Comparison of ENCODE assay signal across 25 cellular contexts in genomic region chr16:82709987-82710386, GRCh38.
"Had no signal": no experiment of that assay in that cellular context is flagged by ENCODE, and none has a peak within 500 bp of the region (broad histone marks: within the 10 kb centered on the region; RNA-seq: fewer than 3 reads in every experiment).

No MANE protein-coding gene starts in this region.

- H3K27me3 ChIP-seq: adrenal gland, body of pancreas, colonic mucosa, gastrocnemius medialis, heart left ventricle had no signal

- H3K27ac ChIP-seq: adrenal gland, body of pancreas, colonic mucosa, gastrocnemius medialis, heart left ventricle had no signal

- H3K4me3 ChIP-seq: adrenal gland, body of pancreas, colonic mucosa, gastrocnemius medialis, heart left ventricle had no signal

- H3K9me3 ChIP-seq: adrenal gland, body of pancreas, colonic mucosa, gastrocnemius medialis, heart left ventricle had no signal

- H3K4me1 ChIP-seq: adrenal gland, body of pancreas, colonic mucosa had no signal

- ATAC-seq: activated CD8-positive, alpha-beta T cell treated with anti-CD3 and anti-CD28 coated beads for 36 hours; activated naive CD8-positive, alpha-beta T cell treated with anti-CD3 and anti-CD28 coated beads, Interleukin-2, amount 50 U/mL, for 24 hours; body of pancreas; esophagus mucosa; gastrocnemius medialis; heart left ventricle; T-helper 17 cell had no signal

- DNase-seq: activated CD4-positive, alpha-beta T cell treated with anti-CD3 and anti-CD28 coated beads for 48 hours; activated CD4-positive, alpha-beta T cell treated with anti-CD3 and anti-CD28 coated beads, Interleukin-2, amount 50 U/mL, for 1 hour; activated CD4-positive, alpha-beta T cell treated with anti-CD3 and anti-CD28 coated beads, Interleukin-2, amount 50 U/mL, for 48 hours; activated CD8-positive, alpha-beta memory T cell treated with anti-CD3 and anti-CD28 coated beads for 24 hours; activated CD8-positive, alpha-beta T cell treated with anti-CD3 and anti-CD28 coated beads for 36 hours; activated effector memory CD4-positive, alpha-beta T cell treated with anti-CD3 and anti-CD28 coated beads, Interleukin-2, amount 50 U/mL, for 16 hours; activated naive CD4-positive, alpha-beta T cell treated with anti-CD3 and anti-CD28 coated beads for 36 hours; activated naive CD8-positive, alpha-beta T cell treated with anti-CD3 and anti-CD28 coated beads for 36 hours; activated naive CD8-positive, alpha-beta T cell treated with anti-CD3 and anti-CD28 coated beads, Interleukin-2, amount 50 U/mL, for 24 hours; activated T-cell treated with anti-CD3 and anti-CD28 coated beads, Interleukin-2, amount 50 U/mL, for 48 hours; adrenal gland; amygdala; aorta; body of pancreas; caudate nucleus; colonic mucosa; effector CD8-positive, alpha-beta T cell; foreskin fibroblast; gastrocnemius medialis; glutamatergic neuron; heart left ventricle; T-helper 1 cell; T-helper 17 cell; T1000 had no signal

- H3K36me3 ChIP-seq: adrenal gland, colonic mucosa, gastrocnemius medialis, heart left ventricle had no signal
